12 cellular contexts compared by ENCODE assay signal in the genomic region with DNA sequence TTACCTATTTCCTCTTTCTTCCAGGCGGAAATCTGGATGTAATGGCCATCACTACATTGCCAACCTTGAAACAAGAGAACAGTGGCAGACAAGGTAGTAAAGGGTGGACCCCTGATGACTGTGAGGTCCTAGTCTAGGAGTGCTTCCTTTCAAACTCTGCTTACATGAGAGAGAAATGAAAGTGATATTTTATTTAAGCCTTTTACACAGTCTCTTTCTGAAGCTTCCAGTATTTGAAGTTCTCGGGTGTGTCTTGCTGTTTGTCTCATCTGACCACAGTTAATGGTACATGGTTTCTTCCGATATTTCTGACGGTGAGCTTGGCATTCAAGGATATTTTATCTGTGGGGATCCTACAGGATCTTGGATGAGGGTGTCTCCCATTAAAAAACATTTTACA.
DNase-seq lines count a peak whose midpoint lies in the region; ATAC-seq and TF ChIP-seq lines count a peak whose summit lies in the region.
"Had no signal": no experiment of that assay in that cellular context is flagged by ENCODE, and none has a peak within 500 bp of the region (broad histone marks: within the 10 kb centered on the region; RNA-seq: fewer than 3 reads in every experiment).

No MANE protein-coding gene starts in this region.

- peaks cover 13% of the 10 kb centered on the region for H3K79me2 ChIP-seq in DOHH2 (ENCODE audit: control insufficient read depth, low read length)

- peaks cover 37% of the 10 kb centered on the region for H3F3A ChIP-seq in DOHH2 (ENCODE audit: control insufficient read depth, insufficient read depth)

- H3K9me3 Mint-ChIP-seq in activated naive CD8-positive, alpha-beta T cell treated with anti-CD3 and anti-CD28 coated beads, Interleukin-2, amount 10 ng/mL, durations not matched to agents 7 days and 5 days = no peaks in the 10 kb centered on the region

- peak; percentile 56 for ATAC-seq in GM19324 (IDR thresholded peaks at IDR 0.05; ENCODE audit: low FRiP score, unreplicated experiment)
- ATAC-seq in HG03159 (IDR thresholded peaks at IDR 0.05; ENCODE audit: unreplicated experiment) = peak; percentile 67
- ATAC-seq in activated naive CD8-positive, alpha-beta T cell treated with anti-CD3 and anti-CD28 coated beads, Interleukin-2, amount 10 ng/mL, durations not matched to agents 7 days and 5 days (ENCODE audit: low read depth) = peak; percentile 89

- H3K4me1 ChIP-seq in DOHH2 (ENCODE audit: control insufficient read depth, low read length) = peaks cover 83% of the 10 kb centered on the region

- DNase-seq in activated naive CD8-positive, alpha-beta T cell treated with anti-CD3 and anti-CD28 coated beads, Interleukin-2, amount 10 ng/mL, durations not matched to agents 7 days and 5 days = no peak
- DNase-seq in HuH-7 (ENCODE audit: low spot score) = no peak
- DNase-seq in COLO668 (lab: John Stamatoyannopoulos, UW; ENCODE audit: unreplicated experiment) = no peak
- no peak for DNase-seq in retina
- DNase-seq in AG08395 (ENCODE audit: low spot score) = no peak
- DNase-seq: ovary; stimulated activated CD4-positive, alpha-beta T cell treated with anti-CD3 and anti-CD28 coated beads, Interleukin-2, amount 100 ng/mL, for 48 hours had no signal

- H3K4me1 Mint-ChIP-seq in activated naive CD8-positive, alpha-beta T cell treated with anti-CD3 and anti-CD28 coated beads, Interleukin-2, amount 10 ng/mL, durations not matched to agents 7 days and 5 days = peaks cover 17% of the 10 kb centered on the region

- peak overlapping the region; percentile 81 for H3K27ac Mint-ChIP-seq in activated naive CD8-positive, alpha-beta T cell treated with anti-CD3 and anti-CD28 coated beads, Interleukin-2, amount 10 ng/mL, durations not matched to agents 7 days and 5 days

- no peaks in the 10 kb centered on the region for H3K27me3 Mint-ChIP-seq in activated naive CD8-positive, alpha-beta T cell treated with anti-CD3 and anti-CD28 coated beads, Interleukin-2, amount 10 ng/mL, durations not matched to agents 7 days and 5 days

- H3K9me2 ChIP-seq in DOHH2 (replicated peaks; ENCODE audit: control insufficient read depth, low read length) = no peaks in the 10 kb centered on the region

- H3K4me3 ChIP-seq in DOHH2 (ENCODE audit: low read length) = peak overlapping the region; percentile 62
- H3K4me3 ChIP-seq: cardiac muscle cell, ovary had no signal

- no peak for TF ChIP-seq CTCF in DOHH2 (IDR thresholded peaks at IDR 0.05; ENCODE audit: low read depth, low read length, poor library complexity, severe bottlenecking)

- no peaks in the 10 kb centered on the region; the same call in 1 of the 2 replicates for H3K36me3 ChIP-seq in DOHH2 (ENCODE audit: control insufficient read depth, low read length)
- H3K36me3 ChIP-seq: ovary had no signal

- H3K27me3 ChIP-seq in DOHH2 (ENCODE audit: control insufficient read depth, low read length) = no peaks in the 10 kb centered on the region
- H3K27me3 ChIP-seq: cardiac muscle cell, ovary had no signal

- H3K36me3 Mint-ChIP-seq in activated naive CD8-positive, alpha-beta T cell treated with anti-CD3 and anti-CD28 coated beads, Interleukin-2, amount 10 ng/mL, durations not matched to agents 7 days and 5 days = peaks cover 11% of the 10 kb centered on the region

- POLR2A ChIA-PET in activated naive CD8-positive, alpha-beta T cell treated with anti-CD3 and anti-CD28 coated beads, Interleukin-2, amount 10 ng/mL, durations not matched to agents 7 days and 5 days (lab: Charles Lee) = no interaction called here

- H3K4me3 Mint-ChIP-seq in activated naive CD8-positive, alpha-beta T cell treated with anti-CD3 and anti-CD28 coated beads, Interleukin-2, amount 10 ng/mL, durations not matched to agents 7 days and 5 days = peak overlapping the region; percentile 67

- H4K20me1 ChIP-seq in DOHH2 (ENCODE audit: control insufficient read depth, insufficient read depth, low read depth, low read length) = no peaks in the 10 kb centered on the region

- no peaks in the 10 kb centered on the region for H3K9me3 ChIP-seq in DOHH2 (ENCODE audit: control insufficient read depth, insufficient read depth, low read length)
- H3K9me3 ChIP-seq: ovary had no signal

- peak overlapping the region; percentile 86 for H3K4me2 ChIP-seq in DOHH2 (ENCODE audit: low read length)

- H3K27ac ChIP-seq in DOHH2 (ENCODE audit: low read depth, low read length) = peak overlapping the region; percentile 86
- H3K27ac ChIP-seq: C4-2B, ovary had no signal
